In the genomic region with DNA sequence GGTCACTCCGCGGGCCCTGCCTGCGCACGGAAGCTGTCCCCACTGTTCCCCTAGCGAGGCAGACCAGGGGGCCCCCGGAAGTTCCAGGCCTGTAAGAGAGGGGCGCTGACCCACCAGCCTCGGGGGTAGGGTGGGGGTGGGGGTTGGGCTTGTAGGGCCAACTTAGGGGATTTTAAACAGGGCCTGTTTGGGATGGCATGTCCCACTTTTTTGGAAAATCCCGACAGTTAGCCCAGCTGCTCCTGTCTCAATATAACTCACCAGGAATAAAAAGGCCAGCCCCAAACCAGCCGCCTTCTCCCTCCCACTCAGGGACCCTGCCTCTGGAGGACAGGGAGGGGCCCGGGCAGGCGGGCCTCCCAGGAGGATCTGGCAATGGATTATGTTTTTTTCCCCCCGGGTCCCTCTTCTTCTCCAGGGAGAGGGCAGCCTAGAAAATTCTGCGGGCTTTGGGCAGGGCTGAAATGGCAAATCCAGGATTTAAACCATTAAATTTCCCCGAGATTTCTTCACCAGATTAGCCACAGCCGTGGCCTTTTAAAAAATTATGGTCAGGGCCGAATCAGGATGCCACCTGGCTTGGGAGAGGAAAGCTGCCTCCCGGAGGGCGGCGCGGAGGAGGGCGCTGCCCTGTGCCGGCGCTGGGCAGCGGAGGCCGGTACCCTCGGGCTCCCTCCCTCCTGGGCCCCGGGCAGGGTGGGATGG, we compare ENCODE assay signal across 10 cellular contexts. TPM values are rescaled to one million over a fixed set of nuclear protein-coding genes. Genes with fewer than 3 reads are reported as not detected.
DNase-seq lines count a peak whose midpoint lies in the region; ATAC-seq and TF ChIP-seq lines count a peak whose summit lies in the region.
"Had no signal": no experiment of that assay in that cellular context is flagged by ENCODE, and none has a peak within 500 bp of the region (broad histone marks: within the 10 kb centered on the region; RNA-seq: fewer than 3 reads in every experiment).

No MANE protein-coding gene starts in this region.

- TF ChIP-seq CTCF in cardiac muscle cell (IDR thresholded peaks at IDR 0.05; ENCODE audit: low read depth, low read length) (no peak), dorsolateral prefrontal cortex (IDR thresholded peaks at IDR 0.05 in 54 of 56, conservative IDR thresholded peaks at IDR 0.05 in 2 of 56; ENCODE audit: low read depth in 1 of 56, partially characterized antibody in 56 of 56) (no peak)

- no peak overlapping the region for H3K27ac ChIP-seq in cardiac muscle cell
- H3K27ac ChIP-seq in dorsolateral prefrontal cortex = peak overlapping the region; percentile 85 to 100 (median 97)
- H3K27ac ChIP-seq in urinary bladder (ENCODE audit: low read depth) = no peak overlapping the region
- H3K27ac ChIP-seq: SK-N-MC had no signal

- intact Hi-C loops in Right ventricle myocardium inferior (cut with DNase I) (loop anchor here (5.0 kb wide), 1 partner anchor 139 kb away; no protein-coding TSS in a partner anchor), dorsolateral prefrontal cortex (cut with DNase I) (loop anchor here (2.0 to 10.0 kb wide), 5 partner anchors 76 to 207 kb away; a partner anchor contains a TSS)

- peaks cover 90% of the 10 kb centered on the region for H3K27me3 ChIP-seq in cardiac muscle cell
- no peaks in the 10 kb centered on the region for H3K27me3 ChIP-seq in dorsolateral prefrontal cortex

- ATAC-seq in Right ventricle myocardium inferior (no peak), GM21723 (IDR thresholded peaks at IDR 0.05; ENCODE audit: unreplicated experiment) (no peak)

- H3K36me3 ChIP-seq in cardiac muscle cell (no peaks in the 10 kb centered on the region), urinary bladder (ENCODE audit: insufficient read depth) (no peaks in the 10 kb centered on the region)

- no peak for DNase-seq in cardiac muscle cell (ENCODE audit: low read depth in 1 of 2, low spot score in 1 of 2)
- DNase-seq in Right ventricle myocardium inferior (ENCODE audit: missing footprints) = no peak
- DNase-seq in dorsolateral prefrontal cortex = no peak
- DNase-seq in myocyte (ENCODE audit: low read depth) = peak; percentile 3
- DNase-seq in NCI-H2081 treated with DMSO at 0.1 percent for 48 hours (lab: John Stamatoyannopoulos, UW) = no peak
- DNase-seq in DMS153 (lab: John Stamatoyannopoulos, UW) = no peak
- DNase-seq: CD4-positive, alpha-beta memory T cell had no signal

- H3K4me1 ChIP-seq in cardiac muscle cell (ENCODE audit: low read depth) (no peaks in the 10 kb centered on the region), urinary bladder (ENCODE audit: insufficient read depth) (peaks cover 1% of the 10 kb centered on the region)

- no peaks in the 10 kb centered on the region for H3K9me3 ChIP-seq in cardiac muscle cell (ENCODE audit: low read depth)

- H3K4me3 ChIP-seq in cardiac muscle cell (peak overlapping the region; percentile 29), dorsolateral prefrontal cortex (peak overlapping the region; percentile 52 to 85 (median 74)), urinary bladder (ENCODE audit: low read depth, low read length) (peak overlapping the region; percentile 46)
- H3K4me3 ChIP-seq: SK-N-MC had no signal

- 2% methylated on average over 28 of the region's 28 CpGs for WGBS in urinary bladder

RNA-seq across cellular contexts. Expression of a gene that starts 1.0 kb away (rescaled TPM):
- total RNA-seq in cardiac muscle cell (0.14 TPM in 1 of 2 replicates, not detected in the other), Right ventricle myocardium inferior (12.3 TPM), dorsolateral prefrontal cortex (100 to 1,000 TPM; 133 to 356 (median 270) TPM), myocyte (0.29 and 2.0 TPM in 2 replicates), urinary bladder (3.0 TPM)
- polyA plus RNA-seq in cardiac muscle cell (not detected in 2 replicates), urinary bladder (0.94 TPM)
- 0.38 TPM for polyA plus RNA-seq in myocyte (2012)
- total RNA-seq: CD4-positive, alpha-beta memory T cell had no signal
- polyA plus RNA-seq: CD4-positive, alpha-beta memory T cell had no signal

Comparison
In these comparisons a context has a peak if more than half of its experiments do, and no peak if none do; other contexts are left out.
1. H3K27ac ChIP-seq: peak in dorsolateral prefrontal cortex (59 of 59); none in cardiac muscle cell (single experiment) and urinary bladder (single experiment).
2. RNA of a gene that starts 1.0 kb away (total RNA-seq): 133 to 356 TPM in dorsolateral prefrontal cortex; 12.3 TPM in Right ventricle myocardium inferior (single experiment), 3.0 TPM in urinary bladder (single experiment), 0.29 to 2.0 TPM in myocyte and 0.14 TPM in cardiac muscle cell; every median in the first group is over 10 times any median in the second.
3. Peak in every context shown above with its lines, with median percentiles within 50 percentile points of each other: H3K4me3 ChIP-seq.